ENCODE assay signal across 8 cellular contexts in the genomic region with DNA sequence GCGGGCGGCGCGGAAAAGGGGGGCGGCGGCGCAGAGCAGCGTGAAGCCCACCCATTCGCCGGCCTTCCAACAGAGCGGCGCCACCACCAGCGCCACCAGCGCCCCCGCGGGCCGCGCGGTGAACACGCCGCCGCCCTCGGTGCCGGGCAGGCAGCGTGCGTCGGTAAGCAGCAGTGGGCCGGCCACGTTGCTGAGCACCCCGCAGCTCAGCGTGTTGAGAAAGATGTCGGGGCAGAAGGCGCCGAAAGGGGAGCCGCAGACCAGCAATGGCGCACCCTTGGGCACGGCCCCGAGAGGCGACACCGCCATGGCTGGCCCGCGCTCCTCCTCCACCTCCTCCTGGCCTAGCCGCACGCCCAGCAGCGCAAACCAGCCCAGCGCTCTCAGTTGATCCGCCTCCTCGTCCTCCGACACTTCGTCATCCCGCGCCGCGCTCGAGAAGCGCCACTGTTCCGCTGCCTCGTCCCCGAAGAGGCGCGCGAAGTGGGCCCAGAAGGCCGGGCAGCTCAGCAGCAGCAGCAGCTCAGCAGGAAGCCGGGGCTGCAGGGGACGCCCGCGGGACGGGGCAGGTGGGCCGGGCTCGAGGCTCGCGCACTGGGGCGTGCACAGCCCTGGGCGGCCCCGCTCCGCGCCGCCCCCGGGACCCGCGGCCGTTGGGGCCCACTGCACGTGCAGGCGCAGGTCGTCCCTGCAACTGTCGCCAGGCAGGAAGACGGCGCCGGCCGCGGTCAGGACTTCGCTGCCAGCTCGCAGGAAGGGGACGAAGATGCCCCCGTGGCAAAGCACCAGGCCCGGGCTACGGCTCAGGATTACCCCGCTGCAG. TPM values are rescaled to one million over a fixed set of nuclear protein-coding genes. Genes with fewer than 3 reads are reported as not detected.
DNase-seq lines count a peak whose midpoint lies in the region; ATAC-seq and TF ChIP-seq lines count a peak whose summit lies in the region.

No MANE protein-coding gene starts in this region.

- intact Hi-C loops in lower lobe of right lung (cut with DNase I), result no loop called here

- ATAC-seq in HG02943 (IDR thresholded peaks at IDR 0.05; ENCODE audit: low read depth, unreplicated experiment) (peak; percentile 44), lower lobe of right lung (peak; percentile 83 to 85)

- peak; percentile 69 for TF ChIP-seq CTCF in lower lobe of right lung (IDR thresholded peaks at IDR 0.05)

- H3K27ac ChIP-seq in duodenal mucosa (ENCODE audit: low read depth, low read length) (peak overlapping the region; percentile 71), lower lobe of right lung (peak overlapping the region; percentile 90)

- peak overlapping the region; percentile 77 to 95 for H3K9ac ChIP-seq in duodenal mucosa (ENCODE audit: low read depth in 1 of 2, low read length in 2 of 2)

- no peaks in the 10 kb centered on the region for H3K9me3 ChIP-seq in duodenal mucosa (ENCODE audit: control insufficient read depth in 1 of 2, low read length in 2 of 2)
- no peaks in the 10 kb centered on the region for H3K9me3 ChIP-seq in lower lobe of right lung

- DNase-seq in SIG-M5 treated with dmso at 0.1 percent for 504 hours (lab: John Stamatoyannopoulos, UW; ENCODE audit: unreplicated experiment), result peak; percentile 49
- no peak for DNase-seq in SIG-M5 (lab: John Stamatoyannopoulos, UW)
- DNase-seq in NCI-H2171 treated with DMSO at 0.1 percent for 48 hours (lab: John Stamatoyannopoulos, UW), result peak; percentile 50
- peak; percentile 62 to 63 for DNase-seq in activated CD4-positive, alpha-beta T cell treated with anti-CD3 and anti-CD28 coated beads, Interleukin-2, amount 50 U/mL, for 4 hours
- DNase-seq in lower lobe of right lung, result peak; percentile 83
- DNase-seq in stimulated activated CD4-positive, alpha-beta T cell treated with anti-CD3 and anti-CD28 coated beads, TNF-alpha, amount 100 ng/mL, for 24 hours (ENCODE audit: low read depth in 3 of 3), result peak; percentile 38 to 63 (median 48)

- H3K36me3 ChIP-seq in duodenal mucosa (ENCODE audit: control insufficient read depth in 1 of 2, insufficient read depth in 2 of 2, low read length in 2 of 2) (peaks cover 9 to 22% of the 10 kb centered on the region in 2 donors), lower lobe of right lung (peaks cover 27% of the 10 kb centered on the region)

- peaks cover 23 to 25% of the 10 kb centered on the region in 2 donors for H3K4me1 ChIP-seq in duodenal mucosa (ENCODE audit: control insufficient read depth in 1 of 2, insufficient read depth in 2 of 2, low read length in 2 of 2)
- H3K4me1 ChIP-seq in lower lobe of right lung, result peaks cover 24% of the 10 kb centered on the region

- H3K27me3 ChIP-seq in duodenal mucosa (ENCODE audit: control insufficient read depth in 1 of 2, insufficient read depth in 2 of 2, low read length in 2 of 2), result no peaks in the 10 kb centered on the region
- H3K27me3 ChIP-seq in lower lobe of right lung (ENCODE audit: low read depth), result no peaks in the 10 kb centered on the region

- peak overlapping the region; percentile 80 to 82 for H3K4me3 ChIP-seq in duodenal mucosa (ENCODE audit: low read depth in 1 of 2, low read length in 2 of 2)
- peak overlapping the region; percentile 72 for H3K4me3 ChIP-seq in lower lobe of right lung

RNA-seq across cellular contexts. Expression of gene TYSND1, which starts 0.6 kb away (rescaled TPM):
- 13.4 TPM for total RNA-seq in lower lobe of right lung

RNA-seq across cellular contexts. Expression of gene AIFM2, which starts 13.3 kb away (rescaled TPM):
- total RNA-seq in lower lobe of right lung, result 9.7 TPM

RNA-seq across cellular contexts. Expression of gene SAR1A, which starts 24.4 kb away (rescaled TPM):
- total RNA-seq in lower lobe of right lung, result 114 TPM
